Comparison of ENCODE assay signal across 13 cellular contexts in the genomic region with DNA sequence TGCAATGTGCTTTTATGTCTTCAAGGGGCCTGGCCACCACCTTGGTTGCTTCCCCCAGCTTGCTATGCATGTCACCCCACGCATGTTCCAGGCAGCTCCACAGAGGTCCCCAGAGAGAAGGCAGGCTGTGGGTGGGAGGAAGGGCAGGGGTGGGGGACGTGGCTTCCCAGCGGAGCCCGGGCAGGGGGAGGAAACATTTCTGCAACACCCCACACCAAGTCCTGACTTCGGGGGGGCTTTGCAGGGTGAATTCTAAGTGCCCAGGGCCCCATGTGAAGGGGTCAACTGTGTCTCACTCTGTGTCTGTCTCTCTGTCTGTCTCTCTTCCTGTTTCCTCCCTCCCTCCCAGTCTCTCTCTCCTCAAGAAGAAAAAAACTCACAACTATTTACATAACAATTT. TPM values are rescaled to one million over a fixed set of nuclear protein-coding genes. Genes with fewer than 3 reads are reported as not detected.
DNase-seq lines count a peak whose midpoint lies in the region; ATAC-seq, FAIRE-seq and TF ChIP-seq lines count a peak whose summit lies in the region.
"Had no signal": no experiment of that assay in that cellular context is flagged by ENCODE, and none has a peak within 500 bp of the region (broad histone marks: within the 10 kb centered on the region; RNA-seq: fewer than 3 reads in every experiment).

No MANE protein-coding gene starts in this region.

- no peak overlapping the region for H4K8ac ChIP-seq in H1 (ENCODE audit: extremely low read depth, insufficient read depth, low read length)

- H3K79me2 ChIP-seq in H1 (ENCODE audit: control insufficient read depth in 1 of 2, insufficient read depth in 2 of 2, low read length in 2 of 2): no peaks in the 10 kb centered on the region
- H3K79me2 ChIP-seq: parathyroid adenoma had no signal

- H2BK5ac ChIP-seq in H1 (ENCODE audit: low read depth, low read length): peak overlapping the region; percentile 60; the same call in 1 of the 2 replicates

- TF ChIP-seq RAD21 in H1 (IDR thresholded peaks at IDR 0.05 in 1 of 2, conservative IDR thresholded peaks at IDR 0.05 in 1 of 2; ENCODE audit: low read depth in 2 of 2, low read length in 2 of 2): no peak

- ATAC-seq in left lung (peak; percentile 23), GM18867 (IDR thresholded peaks at IDR 0.05; ENCODE audit: unreplicated experiment) (no peak)
- ATAC-seq: T-helper 17 cell had no signal

- no peak overlapping the region for H3K18ac ChIP-seq in H1 (ENCODE audit: extremely low read depth, low read length)

- CTCF ChIA-PET in H1 (lab: Charles Lee; ENCODE audit: partially characterized antibody): no interaction called here

- H3K4ac ChIP-seq in H1 (replicated peaks; ENCODE audit: insufficient read length, low read depth, low read length): no peak overlapping the region

- no peak overlapping the region for H4K91ac ChIP-seq in H1 (replicated peaks; ENCODE audit: insufficient read length, low read length)

- no peak overlapping the region for H3K9ac ChIP-seq in H1 (replicated peaks in 1 of 4; ENCODE audit: extremely low read depth in 1 of 4, low read depth in 3 of 4, low read length in 3 of 4)
- H3K9ac ChIP-seq: parathyroid adenoma had no signal

- no peak for FAIRE-seq in H1 (lab: Jason Lieb, UNC)

- no peak overlapping the region for H3K23ac ChIP-seq in H1 (ENCODE audit: insufficient read length)

- no peaks in the 10 kb centered on the region; a peak in 4 of 7 replicates for H3K27me3 ChIP-seq in H1 (replicated peaks in 1 of 4; ENCODE audit: control insufficient read depth in 3 of 4, extremely low read depth in 1 of 4, insufficient read depth in 3 of 4, low read length in 3 of 4)
- peaks cover 0 to 11% of the 10 kb centered on the region in 2 donors for H3K27me3 ChIP-seq in left lung
- no peaks in the 10 kb centered on the region for H3K27me3 ChIP-seq in uterus

- H3K56ac ChIP-seq in H1 (replicated peaks; ENCODE audit: insufficient read length, low read depth, low read length): no peak overlapping the region

- H3K14ac ChIP-seq in H1 (ENCODE audit: insufficient read length): no peak overlapping the region

- H3K4me3 ChIP-seq in NB4 (ENCODE audit: low read depth, low read length) (no peak overlapping the region), H1 (ENCODE audit: extremely low read depth in 1 of 4, insufficient read depth in 2 of 4, low read depth in 3 of 4, low read length in 4 of 4) (no peak overlapping the region), left lung (no peak overlapping the region), uterus (no peak overlapping the region)

- POLR2A ChIA-PET in H1 (lab: Charles Lee; ENCODE audit: partially characterized antibody): interaction anchor here (1.1 kb wide), 1 partner anchor 110 kb away, joined by 3 read pairs; a partner anchor contains a TSS

- H3K23me2 ChIP-seq in H1 (ENCODE audit: low read depth, low read length): no peaks in the 10 kb centered on the region

- intact Hi-C loops in left lung (cut with DNase I): no loop called here
- intact Hi-C loops in uterus (cut with DNase I; ENCODE audit: low total_unique reads): no loop called here

- no peak overlapping the region for H3K4me2 ChIP-seq in H1 (ENCODE audit: insufficient read depth in 1 of 2, low read depth in 2 of 2, low read length in 2 of 2)

- 74% methylated on average over 4 of the region's 5 CpGs; no CpG with 5 or more reads in 1 of the 2 experiments for WGBS in H1 (ENCODE audit: extremely low coverage in 1 of 2, insufficient coverage in 1 of 2, insufficient read length in 1 of 2, insufficient replicate concordance in 2 of 2, low coverage in 1 of 2, low lambda C conversion rate in 2 of 2, missing lambda C conversion rate in 1 of 2), 2 experiments

- no peak overlapping the region for H2AK5ac ChIP-seq in H1 (ENCODE audit: low read depth, low read length)

- H3K79me1 ChIP-seq in H1 (ENCODE audit: low read depth, low read length): no peaks in the 10 kb centered on the region

- H4K20me1 ChIP-seq in H1 (replicated peaks in 1 of 2; ENCODE audit: control insufficient read depth in 1 of 2, insufficient read depth in 2 of 2, low read length in 2 of 2): no peaks in the 10 kb centered on the region

- H3K9me3 ChIP-seq in H1 (ENCODE audit: insufficient read depth in 2 of 2, low read depth in 1 of 2, low read length in 1 of 2) (no peaks in the 10 kb centered on the region), left lung (no peaks in the 10 kb centered on the region), uterus (no peaks in the 10 kb centered on the region)

- H2AFZ ChIP-seq in H1 (ENCODE audit: low read length): no peak overlapping the region
- H2AFZ ChIP-seq: parathyroid adenoma had no signal

- no peak overlapping the region for H2BK20ac ChIP-seq in H1 (ENCODE audit: low read length)

- H3K36me3 ChIP-seq in H1 (ENCODE audit: control insufficient read depth in 2 of 4, insufficient read depth in 4 of 4, low read length in 3 of 4) (no peaks in the 10 kb centered on the region), left lung (no peaks in the 10 kb centered on the region), uterus (no peaks in the 10 kb centered on the region)

- DNase-seq in NB4 (ENCODE audit: low read depth) (peak; percentile 46), H1 (ENCODE audit: low read depth in 1 of 2, low spot score in 2 of 2) (no peak), left lung (peak in 1 of 2 donors; percentile 48), uterus (peak in 1 of 2 donors; percentile 53), C1 segment of cervical spinal cord (lab: John Stamatoyannopoulos, UW) (no peak), SIG-M5 treated with dmso at 0.1 percent for 504 hours (lab: John Stamatoyannopoulos, UW; ENCODE audit: unreplicated experiment) (no peak)
- DNase-seq: activated naive CD4-positive, alpha-beta T cell treated with anti-CD3 and anti-CD28 coated beads for 36 hours; foreskin fibroblast; NCI-H2029 treated with DMSO at 0.1 percent for 48 hours; stimulated activated naive CD4-positive, alpha-beta T cell treated with Interleukin-2 at 50 U/mL for 16 hours; T-helper 17 cell had no signal

- H4K5ac ChIP-seq in H1 (ENCODE audit: insufficient read length, low read depth, low read length): no peak overlapping the region

- TF ChIP-seq POLR2A in NB4 (IDR thresholded peaks at IDR 0.05; ENCODE audit: extremely low read depth, insufficient read length): no peak
- no peak for TF ChIP-seq POLR2A in H1 (IDR thresholded peaks at IDR 0.05; ENCODE audit: control extremely low read depth in 1 of 2, low read depth in 2 of 2, low read length in 2 of 2)
- no peak for TF ChIP-seq POLR2A in uterus (IDR thresholded peaks at IDR 0.05)

- H2BK12ac ChIP-seq in H1 (ENCODE audit: low read depth, low read length): no peak overlapping the region

- H3K27ac ChIP-seq in H1 (ENCODE audit: low read depth, low read length): no peak overlapping the region
- no peak overlapping the region for H3K27ac ChIP-seq in left lung
- peak overlapping the region; percentile 75 to 92 for H3K27ac ChIP-seq in uterus
- H3K27ac ChIP-seq: parathyroid adenoma had no signal

- H2BK15ac ChIP-seq in H1 (ENCODE audit: low read length): no peak overlapping the region

- no peak for TF ChIP-seq CTCF in NB4 (IDR thresholded peaks at IDR 0.05; ENCODE audit: low read depth, low read length)
- TF ChIP-seq CTCF in H1 (IDR thresholded peaks at IDR 0.05; ENCODE audit: control extremely low read depth in 1 of 3, insufficient read depth in 1 of 3, low read depth in 1 of 3, low read length in 3 of 3): no peak
- no peak for TF ChIP-seq CTCF in left lung (IDR thresholded peaks at IDR 0.05)
- no peak for TF ChIP-seq CTCF in uterus (IDR thresholded peaks at IDR 0.05)

- no peak overlapping the region for H2BK120ac ChIP-seq in H1 (replicated peaks; ENCODE audit: low read depth, low read length)

- H3K4me1 ChIP-seq in H1 (replicated peaks in 1 of 4; ENCODE audit: control insufficient read depth in 3 of 4, insufficient read depth in 4 of 4, low read length in 3 of 4) (peaks cover 0 to 3% (median 0%) of the 10 kb centered on the region in 4 experiments; a peak in 1 of 7 replicates), left lung (peaks cover 0 to 7% of the 10 kb centered on the region in 2 donors), uterus (peaks cover 7% of the 10 kb centered on the region in 2 donors)
- H3K4me1 ChIP-seq: parathyroid adenoma had no signal

- no peak for TF ChIP-seq EP300 in H1 (IDR thresholded peaks at IDR 0.05; ENCODE audit: borderline replicate concordance in 1 of 2, low read depth in 2 of 2, low read length in 2 of 2)

TF ChIP-seq in H1, 55 proteins besides CTCF, POLR2A, EP300 and RAD21 (continues in another document):
- TF ChIP-seq SAP30 (IDR thresholded peaks at IDR 0.05; ENCODE audit: insufficient read depth, insufficient replicate concordance, low read length) (no peak), TEAD4 (IDR thresholded peaks at IDR 0.05; ENCODE audit: low read depth, low read length) (no peak), SP4 (IDR thresholded peaks at IDR 0.05; ENCODE audit: low read length) (no peak), KDM4A (IDR thresholded peaks at IDR 0.05; ENCODE audit: low read depth, low read length, severe bottlenecking) (no peak), CBX8 (IDR thresholded peaks at IDR 0.05; ENCODE audit: borderline replicate concordance, low read depth, low read length) (no peak), NANOG (IDR thresholded peaks at IDR 0.05; ENCODE audit: insufficient read depth, low read depth, low read length, poor library complexity, severe bottlenecking) (no peak)

RNA-seq across cellular contexts. Expression of a gene that starts 39.6 kb away (rescaled TPM):
- 75.3 and 77.1 TPM in 2 replicates for total RNA-seq in H1 (2021; fragmentation: NEBNext Ultra II Directional; extraction: Animal tissue kit (Norgen Biotek cat#: 25700))
- polyA plus RNA-seq in H1 (2011; rRNA removed): 54.5 and 111 TPM in 2 replicates
- 68.6 TPM for polyA plus RNA-seq in H1 (2011; cell fraction: cytosol; rRNA removed)
- 270 TPM for polyA plus RNA-seq in H1 (2011; cell fraction: nucleus; rRNA removed)
- 51.9 to 154 TPM (median 115 TPM) in 4 replicates for polyA plus RNA-seq in H1 (2012, experiment 1 of 2)
- polyA plus RNA-seq in H1 (2012, experiment 2 of 2): 94.0 TPM
- polyA plus RNA-seq in H1 (2013, experiment 1 of 2): 67.1 TPM
- 56.9 TPM for polyA plus RNA-seq in H1 (2013, experiment 2 of 2)
- polyA minus RNA-seq in H1 (2011; rRNA and poly(A)+ RNA removed): 21.2 and 23.9 TPM in 2 replicates
- polyA minus RNA-seq in H1 (2011; cell fraction: cytosol; rRNA and poly(A)+ RNA removed): 61.7 TPM
- 58.2 TPM for polyA minus RNA-seq in H1 (2011; cell fraction: nucleus; rRNA and poly(A)+ RNA removed)
- total RNA-seq in left lung (100 to 1,000 TPM; 151 to 181 TPM), uterus (1,000 to 10,000 TPM in 1 of 4 donors, 100 to 1,000 TPM in 3; 163 to 1,000 (median 501) TPM)

RNA-seq across cellular contexts. Expression of a gene that starts 49.7 kb away (rescaled TPM):
- total RNA-seq in H1 (2021; fragmentation: NEBNext Ultra II Directional; extraction: Animal tissue kit (Norgen Biotek cat#: 25700)): 24.8 and 29.4 TPM in 2 replicates
- 13.5 and 20.0 TPM in 2 replicates for polyA plus RNA-seq in H1 (2011; rRNA removed)
- polyA plus RNA-seq in H1 (2011; cell fraction: cytosol; rRNA removed): 10.3 TPM
- 22.0 TPM for polyA plus RNA-seq in H1 (2011; cell fraction: nucleus; rRNA removed)
- polyA plus RNA-seq in H1 (2012, experiment 1 of 2): 7.0 to 14.8 TPM (median 13.2 TPM) in 4 replicates
- 9.5 TPM for polyA plus RNA-seq in H1 (2012, experiment 2 of 2)
- 11.1 TPM for polyA plus RNA-seq in H1 (2013, experiment 1 of 2)
- 10.7 TPM for polyA plus RNA-seq in H1 (2013, experiment 2 of 2)
- polyA minus RNA-seq in H1 (2011; rRNA and poly(A)+ RNA removed): 9.9 and 10.0 TPM in 2 replicates
- 6.8 TPM for polyA minus RNA-seq in H1 (2011; cell fraction: cytosol; rRNA and poly(A)+ RNA removed)
- polyA minus RNA-seq in H1 (2011; cell fraction: nucleus; rRNA and poly(A)+ RNA removed): 14.0 TPM
- total RNA-seq in left lung (10 to 100 TPM; 30.0 to 30.2 TPM), uterus (10 to 100 TPM; 18.8 to 90.5 (median 44.3) TPM)

Comparison
In these comparisons a context has a peak if more than half of its experiments do, and no peak if none do; other contexts are left out.
1. H3K27ac ChIP-seq: peak in uterus (2 of 2); none in H1 (single experiment) and left lung (0 of 2).